19 cellular contexts compared by ENCODE assay signal in the genomic region with DNA sequence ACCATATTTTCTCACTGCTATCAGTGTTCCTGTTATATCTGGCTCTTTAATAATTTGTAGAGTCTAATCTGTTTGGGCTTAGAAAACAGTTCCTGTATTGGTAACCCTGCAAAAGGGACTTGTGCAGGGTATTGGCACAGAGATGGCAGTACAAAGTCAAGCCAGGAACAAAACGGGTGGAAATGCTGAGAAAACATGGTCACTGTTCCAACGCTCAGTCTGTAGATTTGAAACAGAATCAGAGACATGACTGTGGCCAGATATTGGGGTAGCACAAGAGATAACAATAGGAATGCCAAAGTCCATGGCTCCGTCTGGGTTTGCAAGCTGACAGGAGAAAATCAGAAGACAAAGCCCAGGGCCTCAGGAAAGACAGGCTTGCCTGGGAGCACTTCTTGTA.
A peak's percentile ranks its signal among the peaks of the same experiment; 100 is the strongest.
DNase-seq lines count a peak whose midpoint lies in the region; ATAC-seq and TF ChIP-seq lines count a peak whose summit lies in the region.
"Had no signal": no experiment of that assay in that cellular context is flagged by ENCODE, and none has a peak within 500 bp of the region (broad histone marks: within the 10 kb centered on the region; RNA-seq: fewer than 3 reads in every experiment).

No MANE protein-coding gene starts in this region.

- TF ChIP-seq CTCF in body of pancreas (IDR thresholded peaks at IDR 0.05) (no peak), cardiac muscle cell (IDR thresholded peaks at IDR 0.05; ENCODE audit: low read depth, low read length) (no peak), smooth muscle cell (IDR thresholded peaks at IDR 0.05; ENCODE audit: borderline replicate concordance, insufficient read depth, poor library complexity, severe bottlenecking) (no peak)
- no peak for TF ChIP-seq CTCF in CD4-positive, alpha-beta T cell (IDR thresholded peaks at IDR 0.05)

- peaks cover 0 to 11% (median 5%) of the 10 kb centered on the region in 11 donors for H3K9me3 Mint-ChIP-seq in naive thymus-derived CD4-positive, alpha-beta T cell
- H3K9me3 Mint-ChIP-seq in CD4-positive, alpha-beta T cell: peaks cover 4% of the 10 kb centered on the region

- H3K27me3 Mint-ChIP-seq in naive thymus-derived CD4-positive, alpha-beta T cell: no peaks in the 10 kb centered on the region
- H3K27me3 Mint-ChIP-seq in CD4-positive, alpha-beta T cell: no peaks in the 10 kb centered on the region

- H2AFZ ChIP-seq in smooth muscle cell (ENCODE audit: low read depth): peak overlapping the region; percentile 70

- H3K4me1 ChIP-seq in body of pancreas (peaks cover 8% of the 10 kb centered on the region), cardiac muscle cell (ENCODE audit: low read depth) (peaks cover 14% of the 10 kb centered on the region), smooth muscle cell (ENCODE audit: low read depth) (no peaks in the 10 kb centered on the region)
- no peaks in the 10 kb centered on the region for H3K4me1 ChIP-seq in naive thymus-derived CD4-positive, alpha-beta T cell (ENCODE audit: control insufficient read depth in 2 of 2, insufficient read depth in 2 of 2, low read length in 2 of 2)

- no peak overlapping the region for H3K9ac ChIP-seq in smooth muscle cell (ENCODE audit: low read depth)

- H3K4me2 ChIP-seq in smooth muscle cell: no peak overlapping the region

- no peak overlapping the region for H3K27ac Mint-ChIP-seq in naive thymus-derived CD4-positive, alpha-beta T cell
- H3K27ac Mint-ChIP-seq in CD4-positive, alpha-beta T cell: no peak overlapping the region

- peak overlapping the region in 1 of 4 donors; percentile 16 for H3K27ac ChIP-seq in body of pancreas
- H3K27ac ChIP-seq in cardiac muscle cell: peak overlapping the region; percentile 82
- H3K27ac ChIP-seq in smooth muscle cell (ENCODE audit: low read depth): no peak overlapping the region
- H3K27ac ChIP-seq in naive thymus-derived CD4-positive, alpha-beta T cell (ENCODE audit: low read depth, low read length): no peak overlapping the region
- H3K27ac ChIP-seq in CD4-positive, alpha-beta T cell (ENCODE audit: low read depth, low read length): no peak overlapping the region

- H3K4me3 ChIP-seq in body of pancreas (no peak overlapping the region), cardiac muscle cell (no peak overlapping the region), smooth muscle cell (no peak overlapping the region)
- no peak overlapping the region for H3K4me3 ChIP-seq in naive thymus-derived CD4-positive, alpha-beta T cell (ENCODE audit: low read length)

- no peaks in the 10 kb centered on the region for H3K79me2 ChIP-seq in smooth muscle cell (ENCODE audit: low read depth)

- H3F3A ChIP-seq in smooth muscle cell (ENCODE audit: low read depth): no peaks in the 10 kb centered on the region

- H3K36me3 Mint-ChIP-seq in naive thymus-derived CD4-positive, alpha-beta T cell: no peaks in the 10 kb centered on the region
- H3K36me3 Mint-ChIP-seq in CD4-positive, alpha-beta T cell (ENCODE audit: low read depth): no peaks in the 10 kb centered on the region

- 20 to 21% methylated on average over 3 of the region's 3 CpGs for WGBS in body of pancreas, 2 donors
- 17% methylated on average over 3 of the region's 3 CpGs for WGBS in smooth muscle cell (ENCODE audit: low lambda C conversion rate)

- H3K4me1 Mint-ChIP-seq in naive thymus-derived CD4-positive, alpha-beta T cell: no peaks in the 10 kb centered on the region
- H3K4me1 Mint-ChIP-seq in CD4-positive, alpha-beta T cell (ENCODE audit: low read depth): no peaks in the 10 kb centered on the region

- no peaks in the 10 kb centered on the region for H4K20me1 ChIP-seq in smooth muscle cell (ENCODE audit: low read depth)

- TF ChIP-seq POLR2A in body of pancreas (IDR thresholded peaks at IDR 0.05): no peak

- H3K9me3 ChIP-seq in body of pancreas (no peaks in the 10 kb centered on the region), cardiac muscle cell (ENCODE audit: low read depth) (no peaks in the 10 kb centered on the region), smooth muscle cell (replicated peaks; ENCODE audit: low read depth) (no peaks in the 10 kb centered on the region)
- H3K9me3 ChIP-seq in naive thymus-derived CD4-positive, alpha-beta T cell (ENCODE audit: control insufficient read depth in 2 of 3, low read length in 3 of 3): no peaks in the 10 kb centered on the region
- H3K9me3 ChIP-seq in CD4-positive, alpha-beta T cell (ENCODE audit: control insufficient read depth, low read length): no peaks in the 10 kb centered on the region

- CTCF ChIA-PET in naive thymus-derived CD4-positive, alpha-beta T cell (lab: Charles Lee): no interaction called here
- CTCF ChIA-PET in CD4-positive, alpha-beta T cell (lab: Charles Lee): no interaction called here

- no peak for DNase-seq in body of pancreas
- DNase-seq in cardiac muscle cell (ENCODE audit: low read depth in 1 of 2, low spot score in 1 of 2): peak; percentile 40 to 61
- DNase-seq in left lobe of liver (ENCODE audit: low spot score): no peak
- DNase-seq in smooth muscle cell (lab: John Stamatoyannopoulos, UW; ENCODE audit: unreplicated experiment): no peak
- DNase-seq in naive thymus-derived CD4-positive, alpha-beta T cell: no peak
- no peak for DNase-seq in posterior cingulate gyrus
- no peak for DNase-seq in activated CD8-positive, alpha-beta memory T cell treated with anti-CD3 and anti-CD28 coated beads, Interleukin-2, amount 50 U/mL, for 48 hours
- no peak for DNase-seq in CD4-positive, alpha-beta T cell
- DNase-seq: ACHN, C1 segment of cervical spinal cord, KG1, NCI-H1105 treated with DMSO at 0.1 percent for 48 hours, NCI-H1694 treated with DMSO at 0.1 percent for 48 hours, NCI-H2107, NCI-H510A, NCI-H748 treated with DMSO at 0.1 percent for 48 hours, OCI-M1, SHP77 treated with DMSO at 0.1 percent for 48 hours had no signal

- POLR2A ChIA-PET in naive thymus-derived CD4-positive, alpha-beta T cell (lab: Charles Lee): no interaction called here
- POLR2A ChIA-PET in CD4-positive, alpha-beta T cell (lab: Charles Lee): no interaction called here

- H3K27me3 ChIP-seq in body of pancreas (no peaks in the 10 kb centered on the region), cardiac muscle cell (no peaks in the 10 kb centered on the region), smooth muscle cell (ENCODE audit: low read depth) (no peaks in the 10 kb centered on the region)
- H3K27me3 ChIP-seq in naive thymus-derived CD4-positive, alpha-beta T cell (ENCODE audit: control insufficient read depth in 2 of 2, insufficient read depth in 2 of 2, low read length in 2 of 2): no peaks in the 10 kb centered on the region
- no peaks in the 10 kb centered on the region for H3K27me3 ChIP-seq in CD4-positive, alpha-beta T cell (ENCODE audit: control insufficient read depth, insufficient read depth, low read length)

- H3K36me3 ChIP-seq in body of pancreas (replicated peaks in 1 of 2; ENCODE audit: insufficient read depth in 1 of 2, low read depth in 2 of 2) (no peaks in the 10 kb centered on the region), cardiac muscle cell (no peaks in the 10 kb centered on the region), smooth muscle cell (ENCODE audit: low read depth) (no peaks in the 10 kb centered on the region)
- H3K36me3 ChIP-seq in naive thymus-derived CD4-positive, alpha-beta T cell (ENCODE audit: control insufficient read depth in 2 of 3, insufficient read depth in 3 of 3, low read length in 3 of 3): no peaks in the 10 kb centered on the region

- ATAC-seq in body of pancreas (peak; percentile 50), left lobe of liver (peak; percentile 78)
- no peak for ATAC-seq in naive thymus-derived CD4-positive, alpha-beta T cell
- no peak for ATAC-seq in CD4-positive, alpha-beta T cell (ENCODE audit: poor library complexity)
- ATAC-seq: HepG2 had no signal

- intact Hi-C loops in body of pancreas (cut with DNase I): no loop called here
- intact Hi-C loops in naive thymus-derived CD4-positive, alpha-beta T cell (cut with micrococcal nuclease): no loop called here
- intact Hi-C loops in posterior cingulate gyrus (cut with DNase I): no loop called here
- intact Hi-C loops in CD4-positive, alpha-beta T cell (cut with DNase I, micrococcal nuclease): no loop called here

- H3K4me3 Mint-ChIP-seq in naive thymus-derived CD4-positive, alpha-beta T cell: no peak overlapping the region
- no peak overlapping the region for H3K4me3 Mint-ChIP-seq in CD4-positive, alpha-beta T cell

Comparison
In these comparisons a context has a peak if more than half of its experiments do, and no peak if none do; other contexts are left out.
1. ATAC-seq: peak in body of pancreas (single experiment) and left lobe of liver (single experiment); none in naive thymus-derived CD4-positive, alpha-beta T cell (single experiment) and CD4-positive, alpha-beta T cell (single experiment).
2. DNase-seq: peak in cardiac muscle cell (2 of 2); none in body of pancreas (0 of 4), left lobe of liver (single experiment), smooth muscle cell (single experiment), naive thymus-derived CD4-positive, alpha-beta T cell (0 of 9), posterior cingulate gyrus (0 of 10), activated CD8-positive, alpha-beta memory T cell treated with anti-CD3 and anti-CD28 coated beads, Interleukin-2, amount 50 U/mL, for 48 hours (single experiment) and CD4-positive, alpha-beta T cell (0 of 10).